Comparison of ENCODE assay signal across 8 cellular contexts in the genomic region with DNA sequence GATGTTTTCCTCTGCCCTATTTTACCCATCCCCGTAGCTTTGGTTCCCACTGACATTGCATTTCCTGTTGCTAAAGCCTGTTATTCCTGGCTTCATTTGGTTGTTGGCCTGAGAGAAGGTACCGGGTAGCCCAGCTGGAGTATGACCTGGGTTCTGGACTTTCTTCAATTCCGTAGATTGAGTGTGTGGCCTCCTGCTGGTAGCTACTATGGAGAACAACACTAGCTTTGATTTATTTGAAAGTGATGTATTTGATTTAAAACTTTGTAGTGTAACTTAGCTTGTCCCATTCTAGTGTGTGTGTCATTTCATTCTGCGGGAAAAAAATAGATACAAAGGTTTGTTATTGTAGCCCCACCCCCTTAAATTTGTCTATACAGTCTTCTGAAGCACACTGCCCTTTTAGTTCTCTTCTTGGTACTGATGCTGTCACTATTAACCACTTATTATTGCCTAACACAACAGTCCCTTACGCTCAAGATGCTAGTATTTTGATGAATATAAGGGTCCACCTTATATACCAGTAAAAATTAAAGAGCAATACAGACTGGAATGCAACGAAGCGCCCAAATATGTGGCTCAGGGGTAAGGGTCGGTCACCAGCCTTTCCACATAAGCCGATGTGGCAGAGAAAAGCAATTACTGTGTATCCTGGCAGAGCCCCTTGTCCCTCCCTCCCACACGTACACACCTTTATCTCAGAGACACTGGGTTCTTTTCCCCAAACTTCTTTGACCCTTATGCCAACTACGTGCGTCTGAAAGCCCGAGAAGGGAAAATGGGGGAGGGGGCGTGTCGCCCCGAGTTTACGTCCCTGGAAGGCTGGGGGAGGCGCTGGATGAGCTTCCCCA. TPM values are rescaled to one million over a fixed set of nuclear protein-coding genes. Genes with fewer than 3 reads are reported as not detected.
DNase-seq lines count a peak whose midpoint lies in the region; ATAC-seq and TF ChIP-seq lines count a peak whose summit lies in the region.

No MANE protein-coding gene starts in this region.

- peak overlapping the region; percentile 71 to 72 for H3K4me3 ChIP-seq in HCT116 (replicated peaks in 1 of 2; ENCODE audit: low read depth in 1 of 2, low read length in 2 of 2)
- peak overlapping the region; percentile 82 for H3K4me3 ChIP-seq in PC-9
- peak overlapping the region; percentile 89 to 90 for H3K4me3 ChIP-seq in left lung

- H3K9me2 ChIP-seq in HCT116 (ENCODE audit: insufficient read depth): no peaks in the 10 kb centered on the region
- no peaks in the 10 kb centered on the region for H3K9me2 ChIP-seq in PC-9 (ENCODE audit: insufficient read depth)

- H3F3A ChIP-seq in PC-9 (ENCODE audit: insufficient read depth, low read depth): peaks cover 28% of the 10 kb centered on the region

- peaks cover 4 to 29% of the 10 kb centered on the region in 2 experiments; a peak in 3 of 4 replicates for H3K4me1 ChIP-seq in HCT116 (ENCODE audit: control insufficient read depth in 1 of 2, insufficient read depth in 2 of 2, low read length in 2 of 2)
- peaks cover 21% of the 10 kb centered on the region for H3K4me1 ChIP-seq in PC-9 (replicated peaks; ENCODE audit: insufficient read depth)
- H3K4me1 ChIP-seq in left lung: peaks cover 0 to 42% of the 10 kb centered on the region in 2 donors

- H4K20me1 ChIP-seq in HCT116 (ENCODE audit: insufficient read depth): no peaks in the 10 kb centered on the region
- no peaks in the 10 kb centered on the region for H4K20me1 ChIP-seq in PC-9 (ENCODE audit: insufficient read depth)

- TSS peak; percentile 75 for BruUV-seq in HCT116 (replicated peaks; lab: Mats Ljungman, UMichigan)
- BruUV-seq in PC-9 (replicated peaks; lab: Mats Ljungman, UMichigan): no TSS peak

- H3K27me3 ChIP-seq in HCT116 (ENCODE audit: insufficient read depth, low read length) (no peaks in the 10 kb centered on the region), PC-9 (ENCODE audit: insufficient read depth, low read depth) (no peaks in the 10 kb centered on the region), left lung (no peaks in the 10 kb centered on the region)

- DNase-seq in EH (ENCODE audit: low read depth) (peak; percentile 71), HCT116 (ENCODE audit: low read depth, low spot score) (peak; percentile 24), PC-9 (peak in 1 of 2 experiments; percentile 53), left lung (no peak), stromal cell of bone marrow (ENCODE audit: low read depth) (peak; percentile 62), NCI-H128 (lab: John Stamatoyannopoulos, UW; ENCODE audit: unreplicated experiment) (no peak), inferior parietal cortex (ENCODE audit: extremely low spot score) (no peak)

- H3K79me2 ChIP-seq in HCT116 (ENCODE audit: insufficient read depth, low read length) (peaks cover 23% of the 10 kb centered on the region), PC-9 (ENCODE audit: low read depth) (peaks cover 31% of the 10 kb centered on the region)

- POLR2A ChIA-PET in HCT116 (lab: Charles Lee) (interaction anchor here (0.8 to 2.4 kb wide), 6 partner anchors 12 to 282 kb away, joined by 3 to 9 read pairs (median 4); no protein-coding TSS in a partner anchor), PC-9 (lab: Charles Lee; ENCODE audit: unreplicated experiment) (interaction anchor here (0.5 to 1.1 kb wide), 7 partner anchors 10 to 283 kb away, joined by 3 to 26 read pairs (median 4); no protein-coding TSS in a partner anchor)

- no peaks in the 10 kb centered on the region for H3K9me3 ChIP-seq in HCT116 (ENCODE audit: control insufficient read depth in 1 of 2, insufficient read depth in 1 of 2, low read depth in 1 of 2, low read length in 2 of 2)
- no peaks in the 10 kb centered on the region for H3K9me3 ChIP-seq in PC-9 (ENCODE audit: insufficient read depth, low read depth)
- H3K9me3 ChIP-seq in left lung: no peaks in the 10 kb centered on the region

- CTCF ChIA-PET in HCT116 (lab: Charles Lee) (interaction anchor here (1.0 to 1.5 kb wide), 5 partner anchors 9 to 282 kb away, joined by 3 to 5 read pairs (median 5); no protein-coding TSS in a partner anchor), PC-9 (lab: Charles Lee) (interaction anchor here (0.9 to 1.2 kb wide), 3 partner anchors 31 to 55 kb away, joined by 3 to 4 read pairs (median 3); a partner anchor contains a TSS)

- TF ChIP-seq CTCF in HCT116 (IDR thresholded peaks at IDR 0.05 in 2 of 3, conservative IDR thresholded peaks at IDR 0.05 in 1 of 3; ENCODE audit: borderline replicate concordance in 1 of 3, insufficient read depth in 1 of 3, low read depth in 2 of 3, low read length in 2 of 3) (peak; percentile 36 to 55 (median 47); a peak in 5 of 6 replicates), PC-9 (conservative IDR thresholded peaks at IDR 0.05) (peak; percentile 79), left lung (IDR thresholded peaks at IDR 0.05) (peak in 1 of 2 donors; percentile 13)

- H3K4me2 ChIP-seq in HCT116 (ENCODE audit: low read length): peak overlapping the region; percentile 88
- peak overlapping the region; percentile 79 for H3K4me2 ChIP-seq in PC-9

- peak overlapping the region; percentile 88 for H3K9ac ChIP-seq in HCT116 (ENCODE audit: low read length)

- H2AFZ ChIP-seq in HCT116 (ENCODE audit: low read depth, low read length, poor library complexity, severe bottlenecking) (no peak overlapping the region), PC-9 (peak overlapping the region; percentile 82)

- intact Hi-C loops in HCT116 (cut with micrococcal nuclease) (loop anchor here (2.0 kb wide), 1 partner anchor 31 kb away; no protein-coding TSS in a partner anchor), PC-9 (cut with micrococcal nuclease; ENCODE audit: unreplicated experiment) (loop anchor here (1.0 kb wide), 1 partner anchor 31 kb away; no protein-coding TSS in a partner anchor), left lung (cut with DNase I) (loop anchor here in 1 of 2 donors (10.0 kb wide), 1 partner anchor 49 kb away; no protein-coding TSS in a partner anchor)

- TF ChIP-seq RAD21 in HCT116 (IDR thresholded peaks at IDR 0.05; ENCODE audit: low read depth): peak; percentile 42; the same call in 1 of the 2 replicates

- ATAC-seq in HCT116: peak; percentile 31
- ATAC-seq in left lung: peak; percentile 40

- peaks cover 10 to 13% of the 10 kb centered on the region in 2 experiments; a peak in 2 of 4 replicates for H3K36me3 ChIP-seq in HCT116 (ENCODE audit: control insufficient read depth in 1 of 2, insufficient read depth in 2 of 2, low read length in 2 of 2)
- peaks cover 28% of the 10 kb centered on the region for H3K36me3 ChIP-seq in PC-9 (ENCODE audit: low read depth)
- H3K36me3 ChIP-seq in left lung: peaks cover 0 to 35% of the 10 kb centered on the region in 2 donors

- H3K27ac ChIP-seq in HCT116 (ENCODE audit: low read depth, low read length) (peak overlapping the region; percentile 88), PC-9 (peak overlapping the region; percentile 48), cingulate gyrus (ENCODE audit: low read depth, low read length) (peak overlapping the region; percentile 87), left lung (peak overlapping the region; percentile 90 to 95)

- no peak for TF ChIP-seq POLR2A in HCT116 (IDR thresholded peaks at IDR 0.05; ENCODE audit: borderline replicate concordance, extremely low read depth, insufficient read depth, insufficient read length)

- RAD21 ChIA-PET in HCT116 (lab: Charles Lee; ENCODE audit: low non-redundant PET in 1 of 2, low total read pairs in 2 of 2, uncharacterized antibody in 2 of 2, unreplicated experiment in 2 of 2): interaction anchor here in 1 of 2 experiments (1.2 kb wide), 1 partner anchor 43 kb away, joined by 3 read pairs; no protein-coding TSS in a partner anchor

TF ChIP-seq in HCT116, 20 proteins besides CTCF, POLR2A, EP300 and RAD21 (continues in another document):
- TF ChIP-seq CBX3 (IDR thresholded peaks at IDR 0.05; ENCODE audit: low read depth) (peak; percentile 44; the same call in 1 of the 2 replicates), SIN3A (IDR thresholded peaks at IDR 0.05; ENCODE audit: low read depth) (peak; percentile 46; the same call in 1 of the 2 replicates), TCF7L2 (IDR thresholded peaks at IDR 0.05; ENCODE audit: borderline replicate concordance, extremely low read depth, insufficient read depth, insufficient read length) (no peak)

RNA-seq across cellular contexts. Expression of a gene that starts 0.6 kb away (rescaled TPM):
- total RNA-seq in HCT116 (2021; ENCODE audit: unreplicated experiment) (109 TPM), PC-9 (2021) (73.7 and 78.3 TPM in 2 replicates), left lung (10 to 100 TPM; 57.8 to 59.0 TPM)
- polyA plus RNA-seq in HCT116 (2012): 111 and 121 TPM in 2 replicates

RNA-seq across cellular contexts. Expression of a gene that starts 33.1 kb away (rescaled TPM):
- 154 TPM for total RNA-seq in HCT116 (2021; ENCODE audit: unreplicated experiment)
- 306 and 377 TPM in 2 replicates for polyA plus RNA-seq in HCT116 (2012)
- total RNA-seq in PC-9 (2021): 200 and 220 TPM in 2 replicates
- 100 to 1,000 TPM; 195 to 197 TPM for total RNA-seq in left lung

RNA-seq across cellular contexts. Expression of a gene that starts 41.3 kb away (rescaled TPM):
- total RNA-seq in HCT116 (2021; ENCODE audit: unreplicated experiment): 7.5 TPM
- 8.6 and 9.0 TPM in 2 replicates for polyA plus RNA-seq in HCT116 (2012)
- total RNA-seq in PC-9 (2021): 6.0 and 7.7 TPM in 2 replicates
- under 1 TPM; 0.76 to 0.93 TPM for total RNA-seq in left lung

RNA-seq across cellular contexts. Expression of a gene that starts 54.2 kb away (rescaled TPM):
- total RNA-seq in HCT116 (2021; ENCODE audit: unreplicated experiment): 148 TPM
- 69.9 and 84.1 TPM in 2 replicates for polyA plus RNA-seq in HCT116 (2012)
- total RNA-seq in PC-9 (2021): 101 and 145 TPM in 2 replicates
- 100 to 1,000 TPM; 122 to 167 TPM for total RNA-seq in left lung

RNA-seq across cellular contexts. Expression of a gene that starts 54.9 kb away (rescaled TPM):
- total RNA-seq in HCT116 (2021; ENCODE audit: unreplicated experiment) (19.9 TPM), PC-9 (2021) (21.5 and 22.1 TPM in 2 replicates), left lung (10 to 100 TPM; 15.9 to 23.6 TPM)
- polyA plus RNA-seq in HCT116 (2012): 6.2 and 7.8 TPM in 2 replicates

Comparison
In these comparisons a context has a peak if more than half of its experiments do, and no peak if none do; other contexts are left out.
1. DNase-seq: peak in EH (single experiment), HCT116 (single experiment) and stromal cell of bone marrow (single experiment); none in left lung (0 of 2), NCI-H128 (single experiment) and inferior parietal cortex (single experiment).
2. Peak in every context shown above with its lines, with median percentiles within 50 percentile points of each other: H3K27ac ChIP-seq and H3K4me3 ChIP-seq.